Comparison of ENCODE assay signal across 1 cellular context in the genomic region with DNA sequence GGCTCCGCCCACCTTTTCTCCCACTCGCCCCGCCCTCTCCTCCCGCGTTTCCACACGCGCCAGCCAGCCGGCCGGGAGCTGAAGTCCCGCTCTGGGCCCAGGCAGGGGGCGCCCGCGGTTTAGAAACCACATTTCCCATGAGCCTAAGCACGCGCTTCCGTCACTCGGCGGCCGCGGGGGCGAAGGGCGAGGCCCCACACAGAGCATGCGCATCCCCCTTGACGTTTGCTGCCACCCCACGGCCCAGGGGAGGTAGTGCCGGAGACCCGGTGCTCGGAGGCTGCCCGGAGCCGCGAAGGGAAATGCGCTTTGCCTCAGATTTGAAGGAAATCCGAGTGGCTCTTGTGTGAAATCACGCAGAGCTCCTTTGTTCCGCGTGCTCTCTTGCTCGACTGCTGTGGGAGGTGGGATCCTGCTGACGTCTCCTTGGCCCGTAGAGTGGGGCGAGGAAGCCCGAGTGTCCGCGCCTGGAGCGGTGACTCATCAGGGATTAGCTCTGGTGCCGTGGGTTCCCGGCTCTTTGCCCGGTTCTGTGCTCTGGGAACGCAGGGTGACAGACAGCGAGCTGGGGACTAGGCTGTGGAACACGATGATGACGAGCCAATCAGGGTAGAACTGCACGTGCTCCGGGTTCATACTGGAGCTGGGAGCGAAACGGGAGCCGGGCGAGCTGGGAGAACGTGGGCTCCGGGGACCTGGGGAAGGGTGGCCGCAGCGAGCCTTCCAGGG.
TF ChIP-seq lines count a peak whose summit lies in the region.

No MANE protein-coding gene starts in this region.

TF ChIP-seq in K562, 482 proteins besides CTCF, POLR2A, EP300 and RAD21 (continued from another document and continues in another):
- TF ChIP-seq NRF1 (conservative IDR thresholded peaks at IDR 0.05 in 1 of 2, IDR thresholded peaks at IDR 0.05 in 1 of 2) (peak; percentile 98 to 99), SOX6 (IDR thresholded peaks at IDR 0.05) (peak; percentile 28; the same call in 1 of the 2 replicates), BDP1 (IDR thresholded peaks at IDR 0.05; ENCODE audit: insufficient read depth, insufficient read length) (no peak), ZNF12 (CRISPR knock-in tag; IDR thresholded peaks at IDR 0.05) (0 out of 2 replicates have a peak, but pooled peaks have one; percentile 27), MAFG (tag; conservative IDR thresholded peaks at IDR 0.05) (0 out of 2 replicates have a peak, but pooled peaks have one; percentile 38), ZNF696 (CRISPR knock-in tag; conservative IDR thresholded peaks at IDR 0.05) (no peak), HIVEP1 (CRISPR knock-in tag; IDR thresholded peaks at IDR 0.05) (no peak), MCM7 (IDR thresholded peaks at IDR 0.05) (no peak), PHF21A (IDR thresholded peaks at IDR 0.05; ENCODE audit: borderline replicate concordance, low read depth) (peak; percentile 46; the same call in 1 of the 2 replicates), MAZ (CRISPR knock-in tag; conservative IDR thresholded peaks at IDR 0.05 in 1 of 2, IDR thresholded peaks at IDR 0.05 in 1 of 2) (peak; percentile 99), DIDO1 (tag; IDR thresholded peaks at IDR 0.05; ENCODE audit: low read depth) (peak; percentile 20), SRSF1 (IDR thresholded peaks at IDR 0.05; ENCODE audit: low read depth, low read length) (no peak), ZNF124 (CRISPR knock-in tag; IDR thresholded peaks at IDR 0.05) (no peak; the same call in 1 of the 2 replicates), KDM5B (IDR thresholded peaks at IDR 0.05; ENCODE audit: insufficient replicate concordance, low read depth, low read length) (peak; percentile 91), ZNF217 (CRISPR knock-in tag; IDR thresholded peaks at IDR 0.05) (no peak), KLF10 (CRISPR knock-in tag; IDR thresholded peaks at IDR 0.05) (no peak), RNF2 (IDR thresholded peaks at IDR 0.05) (peak; percentile 73; the same call in 1 of the 2 replicates), STAT5A (IDR thresholded peaks at IDR 0.05; ENCODE audit: borderline replicate concordance, low read length) (no peak; the same call in 1 of the 2 replicates), NCOA6 (IDR thresholded peaks at IDR 0.05) (no peak), PPARD (CRISPR knock-in tag; IDR thresholded peaks at IDR 0.05) (no peak), RUNX1 (IDR thresholded peaks at IDR 0.05; ENCODE audit: low read depth) (0 out of 2 replicates have a peak, but pooled peaks have one; percentile 67), RBM39 (optimal IDR thresholded peaks at IDR 0.05; ENCODE audit: low read depth, low read length) (no peak), NFE2 (IDR thresholded peaks at IDR 0.05; ENCODE audit: low read depth) (peak; percentile 61), PURB (CRISPR knock-in tag; IDR thresholded peaks at IDR 0.05; ENCODE audit: low read depth) (no peak)
- TF ChIP-seq, protein P1, sequence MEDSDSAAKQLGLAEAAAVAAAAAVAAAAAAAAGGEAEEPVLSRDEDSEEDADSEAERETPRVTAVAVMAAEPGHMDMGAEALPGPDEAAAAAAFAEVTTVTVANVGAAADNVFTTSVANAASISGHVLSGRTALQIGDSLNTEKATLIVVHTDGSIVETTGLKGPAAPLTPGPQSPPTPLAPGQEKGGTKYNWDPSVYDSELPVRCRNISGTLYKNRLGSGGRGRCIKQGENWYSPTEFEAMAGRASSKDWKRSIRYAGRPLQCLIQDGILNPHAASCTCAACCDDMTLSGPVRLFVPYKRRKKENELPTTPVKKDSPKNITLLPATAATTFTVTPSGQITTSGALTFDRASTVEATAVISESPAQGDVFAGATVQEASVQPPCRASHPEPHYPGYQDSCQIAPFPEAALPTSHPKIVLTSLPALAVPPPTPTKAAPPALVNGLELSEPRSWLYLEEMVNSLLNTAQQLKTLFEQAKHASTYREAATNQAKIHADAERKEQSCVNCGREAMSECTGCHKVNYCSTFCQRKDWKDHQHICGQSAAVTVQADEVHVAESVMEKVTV (CRISPR knock-in tag; IDR thresholded peaks at IDR 0.05): no peak
- TF ChIP-seq, protein P2, sequence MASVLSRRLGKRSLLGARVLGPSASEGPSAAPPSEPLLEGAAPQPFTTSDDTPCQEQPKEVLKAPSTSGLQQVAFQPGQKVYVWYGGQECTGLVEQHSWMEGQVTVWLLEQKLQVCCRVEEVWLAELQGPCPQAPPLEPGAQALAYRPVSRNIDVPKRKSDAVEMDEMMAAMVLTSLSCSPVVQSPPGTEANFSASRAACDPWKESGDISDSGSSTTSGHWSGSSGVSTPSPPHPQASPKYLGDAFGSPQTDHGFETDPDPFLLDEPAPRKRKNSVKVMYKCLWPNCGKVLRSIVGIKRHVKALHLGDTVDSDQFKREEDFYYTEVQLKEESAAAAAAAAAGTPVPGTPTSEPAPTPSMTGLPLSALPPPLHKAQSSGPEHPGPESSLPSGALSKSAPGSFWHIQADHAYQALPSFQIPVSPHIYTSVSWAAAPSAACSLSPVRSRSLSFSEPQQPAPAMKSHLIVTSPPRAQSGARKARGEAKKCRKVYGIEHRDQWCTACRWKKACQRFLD (CRISPR knock-in tag; IDR thresholded peaks at IDR 0.05): peak; percentile 84
- TF ChIP-seq, protein P3, sequence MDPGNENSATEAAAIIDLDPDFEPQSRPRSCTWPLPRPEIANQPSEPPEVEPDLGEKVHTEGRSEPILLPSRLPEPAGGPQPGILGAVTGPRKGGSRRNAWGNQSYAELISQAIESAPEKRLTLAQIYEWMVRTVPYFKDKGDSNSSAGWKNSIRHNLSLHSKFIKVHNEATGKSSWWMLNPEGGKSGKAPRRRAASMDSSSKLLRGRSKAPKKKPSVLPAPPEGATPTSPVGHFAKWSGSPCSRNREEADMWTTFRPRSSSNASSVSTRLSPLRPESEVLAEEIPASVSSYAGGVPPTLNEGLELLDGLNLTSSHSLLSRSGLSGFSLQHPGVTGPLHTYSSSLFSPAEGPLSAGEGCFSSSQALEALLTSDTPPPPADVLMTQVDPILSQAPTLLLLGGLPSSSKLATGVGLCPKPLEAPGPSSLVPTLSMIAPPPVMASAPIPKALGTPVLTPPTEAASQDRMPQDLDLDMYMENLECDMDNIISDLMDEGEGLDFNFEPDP (CRISPR knock-in tag; IDR thresholded peaks at IDR 0.05): no peak
- TF ChIP-seq, protein P4, sequence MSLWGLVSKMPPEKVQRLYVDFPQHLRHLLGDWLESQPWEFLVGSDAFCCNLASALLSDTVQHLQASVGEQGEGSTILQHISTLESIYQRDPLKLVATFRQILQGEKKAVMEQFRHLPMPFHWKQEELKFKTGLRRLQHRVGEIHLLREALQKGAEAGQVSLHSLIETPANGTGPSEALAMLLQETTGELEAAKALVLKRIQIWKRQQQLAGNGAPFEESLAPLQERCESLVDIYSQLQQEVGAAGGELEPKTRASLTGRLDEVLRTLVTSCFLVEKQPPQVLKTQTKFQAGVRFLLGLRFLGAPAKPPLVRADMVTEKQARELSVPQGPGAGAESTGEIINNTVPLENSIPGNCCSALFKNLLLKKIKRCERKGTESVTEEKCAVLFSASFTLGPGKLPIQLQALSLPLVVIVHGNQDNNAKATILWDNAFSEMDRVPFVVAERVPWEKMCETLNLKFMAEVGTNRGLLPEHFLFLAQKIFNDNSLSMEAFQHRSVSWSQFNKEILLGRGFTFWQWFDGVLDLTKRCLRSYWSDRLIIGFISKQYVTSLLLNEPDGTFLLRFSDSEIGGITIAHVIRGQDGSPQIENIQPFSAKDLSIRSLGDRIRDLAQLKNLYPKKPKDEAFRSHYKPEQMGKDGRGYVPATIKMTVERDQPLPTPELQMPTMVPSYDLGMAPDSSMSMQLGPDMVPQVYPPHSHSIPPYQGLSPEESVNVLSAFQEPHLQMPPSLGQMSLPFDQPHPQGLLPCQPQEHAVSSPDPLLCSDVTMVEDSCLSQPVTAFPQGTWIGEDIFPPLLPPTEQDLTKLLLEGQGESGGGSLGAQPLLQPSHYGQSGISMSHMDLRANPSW (CRISPR knock-in tag; IDR thresholded peaks at IDR 0.05): peak; percentile 97; the same call in 1 of the 2 replicates
- TF ChIP-seq, protein P5, sequence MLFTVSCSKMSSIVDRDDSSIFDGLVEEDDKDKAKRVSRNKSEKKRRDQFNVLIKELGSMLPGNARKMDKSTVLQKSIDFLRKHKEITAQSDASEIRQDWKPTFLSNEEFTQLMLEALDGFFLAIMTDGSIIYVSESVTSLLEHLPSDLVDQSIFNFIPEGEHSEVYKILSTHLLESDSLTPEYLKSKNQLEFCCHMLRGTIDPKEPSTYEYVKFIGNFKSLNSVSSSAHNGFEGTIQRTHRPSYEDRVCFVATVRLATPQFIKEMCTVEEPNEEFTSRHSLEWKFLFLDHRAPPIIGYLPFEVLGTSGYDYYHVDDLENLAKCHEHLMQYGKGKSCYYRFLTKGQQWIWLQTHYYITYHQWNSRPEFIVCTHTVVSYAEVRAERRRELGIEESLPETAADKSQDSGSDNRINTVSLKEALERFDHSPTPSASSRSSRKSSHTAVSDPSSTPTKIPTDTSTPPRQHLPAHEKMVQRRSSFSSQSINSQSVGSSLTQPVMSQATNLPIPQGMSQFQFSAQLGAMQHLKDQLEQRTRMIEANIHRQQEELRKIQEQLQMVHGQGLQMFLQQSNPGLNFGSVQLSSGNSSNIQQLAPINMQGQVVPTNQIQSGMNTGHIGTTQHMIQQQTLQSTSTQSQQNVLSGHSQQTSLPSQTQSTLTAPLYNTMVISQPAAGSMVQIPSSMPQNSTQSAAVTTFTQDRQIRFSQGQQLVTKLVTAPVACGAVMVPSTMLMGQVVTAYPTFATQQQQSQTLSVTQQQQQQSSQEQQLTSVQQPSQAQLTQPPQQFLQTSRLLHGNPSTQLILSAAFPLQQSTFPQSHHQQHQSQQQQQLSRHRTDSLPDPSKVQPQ (CRISPR knock-in tag; IDR thresholded peaks at IDR 0.05; ENCODE audit: borderline replicate concordance): no peak
- TF ChIP-seq, protein P6, sequence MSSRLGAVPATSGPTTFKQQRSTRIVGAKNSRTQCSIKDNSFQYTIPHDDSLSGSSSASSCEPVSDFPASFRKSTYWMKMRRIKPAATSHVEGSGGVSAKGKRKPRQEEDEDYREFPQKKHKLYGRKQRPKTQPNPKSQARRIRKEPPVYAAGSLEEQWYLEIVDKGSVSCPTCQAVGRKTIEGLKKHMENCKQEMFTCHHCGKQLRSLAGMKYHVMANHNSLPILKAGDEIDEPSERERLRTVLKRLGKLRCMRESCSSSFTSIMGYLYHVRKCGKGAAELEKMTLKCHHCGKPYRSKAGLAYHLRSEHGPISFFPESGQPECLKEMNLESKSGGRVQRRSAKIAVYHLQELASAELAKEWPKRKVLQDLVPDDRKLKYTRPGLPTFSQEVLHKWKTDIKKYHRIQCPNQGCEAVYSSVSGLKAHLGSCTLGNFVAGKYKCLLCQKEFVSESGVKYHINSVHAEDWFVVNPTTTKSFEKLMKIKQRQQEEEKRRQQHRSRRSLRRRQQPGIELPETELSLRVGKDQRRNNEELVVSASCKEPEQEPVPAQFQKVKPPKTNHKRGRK (tag; IDR thresholded peaks at IDR 0.05): no peak
- TF ChIP-seq, protein P7, sequence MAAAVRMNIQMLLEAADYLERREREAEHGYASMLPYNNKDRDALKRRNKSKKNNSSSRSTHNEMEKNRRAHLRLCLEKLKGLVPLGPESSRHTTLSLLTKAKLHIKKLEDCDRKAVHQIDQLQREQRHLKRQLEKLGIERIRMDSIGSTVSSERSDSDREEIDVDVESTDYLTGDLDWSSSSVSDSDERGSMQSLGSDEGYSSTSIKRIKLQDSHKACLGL (CRISPR knock-in tag; IDR thresholded peaks at IDR 0.05; ENCODE audit: borderline replicate concordance, poor library complexity, severe bottlenecking): peak; percentile 22
- TF ChIP-seq, protein P8, sequence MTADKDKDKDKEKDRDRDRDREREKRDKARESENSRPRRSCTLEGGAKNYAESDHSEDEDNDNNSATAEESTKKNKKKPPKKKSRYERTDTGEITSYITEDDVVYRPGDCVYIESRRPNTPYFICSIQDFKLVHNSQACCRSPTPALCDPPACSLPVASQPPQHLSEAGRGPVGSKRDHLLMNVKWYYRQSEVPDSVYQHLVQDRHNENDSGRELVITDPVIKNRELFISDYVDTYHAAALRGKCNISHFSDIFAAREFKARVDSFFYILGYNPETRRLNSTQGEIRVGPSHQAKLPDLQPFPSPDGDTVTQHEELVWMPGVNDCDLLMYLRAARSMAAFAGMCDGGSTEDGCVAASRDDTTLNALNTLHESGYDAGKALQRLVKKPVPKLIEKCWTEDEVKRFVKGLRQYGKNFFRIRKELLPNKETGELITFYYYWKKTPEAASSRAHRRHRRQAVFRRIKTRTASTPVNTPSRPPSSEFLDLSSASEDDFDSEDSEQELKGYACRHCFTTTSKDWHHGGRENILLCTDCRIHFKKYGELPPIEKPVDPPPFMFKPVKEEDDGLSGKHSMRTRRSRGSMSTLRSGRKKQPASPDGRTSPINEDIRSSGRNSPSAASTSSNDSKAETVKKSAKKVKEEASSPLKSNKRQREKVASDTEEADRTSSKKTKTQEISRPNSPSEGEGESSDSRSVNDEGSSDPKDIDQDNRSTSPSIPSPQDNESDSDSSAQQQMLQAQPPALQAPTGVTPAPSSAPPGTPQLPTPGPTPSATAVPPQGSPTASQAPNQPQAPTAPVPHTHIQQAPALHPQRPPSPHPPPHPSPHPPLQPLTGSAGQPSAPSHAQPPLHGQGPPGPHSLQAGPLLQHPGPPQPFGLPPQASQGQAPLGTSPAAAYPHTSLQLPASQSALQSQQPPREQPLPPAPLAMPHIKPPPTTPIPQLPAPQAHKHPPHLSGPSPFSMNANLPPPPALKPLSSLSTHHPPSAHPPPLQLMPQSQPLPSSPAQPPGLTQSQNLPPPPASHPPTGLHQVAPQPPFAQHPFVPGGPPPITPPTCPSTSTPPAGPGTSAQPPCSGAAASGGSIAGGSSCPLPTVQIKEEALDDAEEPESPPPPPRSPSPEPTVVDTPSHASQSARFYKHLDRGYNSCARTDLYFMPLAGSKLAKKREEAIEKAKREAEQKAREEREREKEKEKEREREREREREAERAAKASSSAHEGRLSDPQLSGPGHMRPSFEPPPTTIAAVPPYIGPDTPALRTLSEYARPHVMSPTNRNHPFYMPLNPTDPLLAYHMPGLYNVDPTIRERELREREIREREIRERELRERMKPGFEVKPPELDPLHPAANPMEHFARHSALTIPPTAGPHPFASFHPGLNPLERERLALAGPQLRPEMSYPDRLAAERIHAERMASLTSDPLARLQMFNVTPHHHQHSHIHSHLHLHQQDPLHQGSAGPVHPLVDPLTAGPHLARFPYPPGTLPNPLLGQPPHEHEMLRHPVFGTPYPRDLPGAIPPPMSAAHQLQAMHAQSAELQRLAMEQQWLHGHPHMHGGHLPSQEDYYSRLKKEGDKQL (CRISPR knock-in tag; IDR thresholded peaks at IDR 0.05; ENCODE audit: borderline replicate concordance): peak; percentile 96
- TF ChIP-seq, protein P9, sequence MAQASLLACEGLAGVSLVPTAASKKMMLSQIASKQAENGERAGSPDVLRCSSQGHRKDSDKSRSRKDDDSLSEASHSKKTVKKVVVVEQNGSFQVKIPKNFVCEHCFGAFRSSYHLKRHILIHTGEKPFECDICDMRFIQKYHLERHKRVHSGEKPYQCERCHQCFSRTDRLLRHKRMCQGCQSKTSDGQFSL (CRISPR knock-in tag; IDR thresholded peaks at IDR 0.05): 0 out of 2 replicates have a peak, but pooled peaks have one; percentile 37
- TF ChIP-seq, protein P9 (tag; IDR thresholded peaks at IDR 0.05): no peak
- TF ChIP-seq, protein P10, sequence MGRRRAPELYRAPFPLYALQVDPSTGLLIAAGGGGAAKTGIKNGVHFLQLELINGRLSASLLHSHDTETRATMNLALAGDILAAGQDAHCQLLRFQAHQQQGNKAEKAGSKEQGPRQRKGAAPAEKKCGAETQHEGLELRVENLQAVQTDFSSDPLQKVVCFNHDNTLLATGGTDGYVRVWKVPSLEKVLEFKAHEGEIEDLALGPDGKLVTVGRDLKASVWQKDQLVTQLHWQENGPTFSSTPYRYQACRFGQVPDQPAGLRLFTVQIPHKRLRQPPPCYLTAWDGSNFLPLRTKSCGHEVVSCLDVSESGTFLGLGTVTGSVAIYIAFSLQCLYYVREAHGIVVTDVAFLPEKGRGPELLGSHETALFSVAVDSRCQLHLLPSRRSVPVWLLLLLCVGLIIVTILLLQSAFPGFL (CRISPR knock-in tag; IDR thresholded peaks at IDR 0.05): no peak; the same call in 1 of the 2 replicates
